In genomic region chr2:219461669-219462068, GRCh38 we compare ENCODE assay signal across 21 cellular contexts. TPM values are rescaled to one million over a fixed set of nuclear protein-coding genes. Genes with fewer than 3 reads are reported as not detected.
DNase-seq lines count a peak whose midpoint lies in the region; ATAC-seq, FAIRE-seq and TF ChIP-seq lines count a peak whose summit lies in the region.
"Had no signal": no experiment of that assay in that cellular context is flagged by ENCODE, and none has a peak within 500 bp of the region (broad histone marks: within the 10 kb centered on the region; RNA-seq: fewer than 3 reads in every experiment).

No MANE protein-coding gene starts in this region.

- no peak overlapping the region for H3K4me3 ChIP-seq in H1 (ENCODE audit: extremely low read depth in 1 of 4, insufficient read depth in 2 of 4, low read depth in 3 of 4, low read length in 4 of 4)
- H3K4me3 ChIP-seq in muscle layer of colon (ENCODE audit: low read depth in 1 of 2, low read length in 2 of 2) = peak overlapping the region in 1 of 2 donors; percentile 44
- no peak overlapping the region for H3K4me3 ChIP-seq in uterus
- H3K4me3 ChIP-seq: HAP-1 had no signal

- TF ChIP-seq CTCF in activated CD8-positive, alpha-beta T cell treated with anti-CD3 and anti-CD28 coated beads for 36 hours (IDR thresholded peaks at IDR 0.05) = no peak
- TF ChIP-seq CTCF in H1 (IDR thresholded peaks at IDR 0.05; ENCODE audit: control extremely low read depth in 1 of 3, insufficient read depth in 1 of 3, low read depth in 1 of 3, low read length in 3 of 3) = no peak
- no peak for TF ChIP-seq CTCF in uterus (IDR thresholded peaks at IDR 0.05)

- no peak overlapping the region for H3K14ac ChIP-seq in H1 (ENCODE audit: insufficient read length)

- peaks cover 0 to 6% (median under 1%) of the 10 kb centered on the region in 4 experiments; a peak in 1 of 8 replicates for H3K36me3 ChIP-seq in H1 (ENCODE audit: control insufficient read depth in 2 of 4, insufficient read depth in 4 of 4, low read length in 3 of 4)
- peaks cover 40% of the 10 kb centered on the region for H3K36me3 ChIP-seq in muscle layer of colon (ENCODE audit: insufficient read depth, low read length)
- H3K36me3 ChIP-seq in uterus = no peaks in the 10 kb centered on the region
- H3K36me3 ChIP-seq: HAP-1 had no signal

- TF ChIP-seq POLR2A in H1 (IDR thresholded peaks at IDR 0.05; ENCODE audit: control extremely low read depth in 1 of 2, low read depth in 2 of 2, low read length in 2 of 2) (no peak), uterus (IDR thresholded peaks at IDR 0.05) (no peak)

- peak overlapping the region; percentile 4; the same call in 1 of the 2 replicates for H2BK12ac ChIP-seq in H1 (ENCODE audit: low read depth, low read length)

- H3K27me3 ChIP-seq in H1 (replicated peaks in 1 of 4; ENCODE audit: control insufficient read depth in 3 of 4, extremely low read depth in 1 of 4, insufficient read depth in 3 of 4, low read length in 3 of 4) (no peaks in the 10 kb centered on the region; a peak in 1 of 7 replicates), muscle layer of colon (ENCODE audit: control insufficient read depth in 1 of 2, insufficient read depth in 2 of 2, low read length in 2 of 2) (no peaks in the 10 kb centered on the region), uterus (no peaks in the 10 kb centered on the region)

- H2BK120ac ChIP-seq in H1 (replicated peaks; ENCODE audit: low read depth, low read length) = no peak overlapping the region

- H3K4me2 ChIP-seq in H1 (ENCODE audit: insufficient read depth in 1 of 2, low read depth in 2 of 2, low read length in 2 of 2) = peak overlapping the region in 1 of 2 experiments; percentile 67; a peak in 2 of 4 replicates

- FAIRE-seq in H1 (lab: Jason Lieb, UNC) = no peak

- peak overlapping the region; percentile 91 for H4K91ac ChIP-seq in H1 (replicated peaks; ENCODE audit: insufficient read length, low read length)

- no peaks in the 10 kb centered on the region for H3K9me3 ChIP-seq in H1 (ENCODE audit: insufficient read depth in 2 of 2, low read depth in 1 of 2, low read length in 1 of 2)
- no peaks in the 10 kb centered on the region for H3K9me3 ChIP-seq in muscle layer of colon (ENCODE audit: low read length)
- no peaks in the 10 kb centered on the region for H3K9me3 ChIP-seq in uterus
- H3K9me3 ChIP-seq: HAP-1 had no signal

- H3K23ac ChIP-seq in H1 (ENCODE audit: insufficient read length) = no peak overlapping the region

- intact Hi-C loops in activated CD8-positive, alpha-beta T cell treated with anti-CD3 and anti-CD28 coated beads for 36 hours (cut with micrococcal nuclease) = no loop called here
- intact Hi-C loops in uterus (cut with DNase I; ENCODE audit: low total_unique reads) = no loop called here

- no peaks in the 10 kb centered on the region for H3K9me3 Mint-ChIP-seq in activated CD8-positive, alpha-beta T cell treated with anti-CD3 and anti-CD28 coated beads, Interleukin-2, amount 10 ng/mL, durations not matched to agents 7 days and 5 days (ENCODE audit: insufficient read depth)
- H3K9me3 Mint-ChIP-seq in activated CD8-positive, alpha-beta T cell treated with anti-CD3 and anti-CD28 coated beads for 36 hours = no peaks in the 10 kb centered on the region
- H3K9me3 Mint-ChIP-seq: activated T-helper 17 cell treated with anti-CD3 and anti-CD28 coated beads, Interleukin-2, amount 50 U/mL, for 72 hours had no signal

- H3K4ac ChIP-seq in H1 (replicated peaks; ENCODE audit: insufficient read length, low read depth, low read length) = no peak overlapping the region

- H3K27ac Mint-ChIP-seq in activated CD8-positive, alpha-beta T cell treated with anti-CD3 and anti-CD28 coated beads, Interleukin-2, amount 10 ng/mL, durations not matched to agents 7 days and 5 days = peak overlapping the region; percentile 80
- H3K27ac Mint-ChIP-seq in activated CD8-positive, alpha-beta T cell treated with anti-CD3 and anti-CD28 coated beads for 36 hours = no peak overlapping the region
- H3K27ac Mint-ChIP-seq: activated T-helper 17 cell treated with anti-CD3 and anti-CD28 coated beads, Interleukin-2, amount 50 U/mL, for 72 hours had no signal

- H2BK5ac ChIP-seq in H1 (ENCODE audit: low read depth, low read length) = peak overlapping the region; percentile 63; the same call in 1 of the 2 replicates

- no peak for ATAC-seq in activated CD8-positive, alpha-beta T cell treated with anti-CD3 and anti-CD28 coated beads, Interleukin-2, amount 10 ng/mL, durations not matched to agents 7 days and 5 days
- ATAC-seq in activated CD8-positive, alpha-beta T cell treated with anti-CD3 and anti-CD28 coated beads for 36 hours = no peak
- no peak for ATAC-seq in GM21786 (IDR thresholded peaks at IDR 0.05; ENCODE audit: unreplicated experiment)
- ATAC-seq in GM21367 (IDR thresholded peaks at IDR 0.05; ENCODE audit: unreplicated experiment) = no peak
- ATAC-seq: activated T-helper 17 cell treated with anti-CD3 and anti-CD28 coated beads, Interleukin-2, amount 50 U/mL, for 72 hours had no signal

- no peak overlapping the region for H3K18ac ChIP-seq in H1 (ENCODE audit: extremely low read depth, low read length)

- H2AK5ac ChIP-seq in H1 (ENCODE audit: low read depth, low read length) = no peak overlapping the region

- H3K9ac ChIP-seq in H1 (replicated peaks in 1 of 4; ENCODE audit: extremely low read depth in 1 of 4, low read depth in 3 of 4, low read length in 3 of 4) (no peak overlapping the region), muscle layer of colon (ENCODE audit: low read length) (peak overlapping the region; percentile 59)

- H3K36me3 Mint-ChIP-seq in activated CD8-positive, alpha-beta T cell treated with anti-CD3 and anti-CD28 coated beads, Interleukin-2, amount 10 ng/mL, durations not matched to agents 7 days and 5 days (ENCODE audit: low read depth) = no peaks in the 10 kb centered on the region
- H3K36me3 Mint-ChIP-seq in activated CD8-positive, alpha-beta T cell treated with anti-CD3 and anti-CD28 coated beads for 36 hours (ENCODE audit: low read depth) = no peaks in the 10 kb centered on the region

- WGBS in H1 (ENCODE audit: extremely low coverage in 1 of 2, insufficient coverage in 1 of 2, insufficient read length in 1 of 2, insufficient replicate concordance in 2 of 2, low coverage in 1 of 2, low lambda C conversion rate in 2 of 2, missing lambda C conversion rate in 1 of 2), 2 experiments = 74% methylated on average over 7 of the region's 14 CpGs; no CpG with 5 or more reads in 1 of the 2 experiments

- DNase-seq in activated CD8-positive, alpha-beta T cell treated with anti-CD3 and anti-CD28 coated beads, Interleukin-2, amount 10 ng/mL, durations not matched to agents 7 days and 5 days = no peak
- DNase-seq in activated CD8-positive, alpha-beta T cell treated with anti-CD3 and anti-CD28 coated beads for 36 hours = no peak
- no peak for DNase-seq in H1 (ENCODE audit: low read depth in 1 of 2, low spot score in 2 of 2)
- no peak for DNase-seq in uterus
- no peak for DNase-seq in D341Med (ENCODE audit: low spot score)
- DNase-seq: 8988T; activated CD4-positive, CD25-positive, alpha-beta regulatory T cell treated with anti-CD3 and anti-CD28 coated beads, Interleukin-2, amount 50 U/mL, for 72 hours; cerebellar nuclear complex; NCI-H1105; NCI-H2107; NCI-H526 treated with DMSO at 0.1 percent for 48 hours; occipital lobe; stimulated activated CD4-positive, alpha-beta T cell treated with anti-CD3 and anti-CD28 coated beads, Interleukin-4, amount 100 ng/mL, for 1 hour had no signal

- H3K4me1 ChIP-seq in H1 (replicated peaks in 1 of 4; ENCODE audit: control insufficient read depth in 3 of 4, insufficient read depth in 4 of 4, low read length in 3 of 4) (peaks cover 9 to 23% (median 21%) of the 10 kb centered on the region in 4 experiments), muscle layer of colon (ENCODE audit: insufficient read depth, low read length) (peaks cover 83% of the 10 kb centered on the region), uterus (peaks cover 0 to 22% of the 10 kb centered on the region in 2 donors)
- H3K4me1 ChIP-seq: HAP-1 had no signal

- H2AFZ ChIP-seq in H1 (ENCODE audit: low read length) = no peak overlapping the region

- 0 out of 2 replicates have a peak overlapping the region, but pooled peaks have one; percentile 61 for H2BK15ac ChIP-seq in H1 (ENCODE audit: low read length)

- CTCF ChIA-PET in activated CD8-positive, alpha-beta T cell treated with anti-CD3 and anti-CD28 coated beads, Interleukin-2, amount 10 ng/mL, durations not matched to agents 7 days and 5 days (lab: Charles Lee) = interaction anchor here (1.1 to 2.0 kb wide), 3 partner anchors 15 to 81 kb away, joined by 3 to 15 read pairs (median 11); no protein-coding TSS in a partner anchor
- CTCF ChIA-PET in activated CD8-positive, alpha-beta T cell treated with anti-CD3 and anti-CD28 coated beads for 36 hours (lab: Charles Lee) = interaction anchor here (0.9 to 2.0 kb wide), 5 partner anchors 8 to 68 kb away, joined by 3 to 12 read pairs (median 3); no protein-coding TSS in a partner anchor
- CTCF ChIA-PET in H1 (lab: Charles Lee; ENCODE audit: partially characterized antibody) = interaction anchor here (0.7 to 113.1 kb wide), 5 partner anchors 3 to 63 kb away, joined by 3 to 7248 read pairs (median 49); partner anchors contain the start of genes ASIC4, CHPF, DES and GMPPA

- H3K27me3 Mint-ChIP-seq in activated CD8-positive, alpha-beta T cell treated with anti-CD3 and anti-CD28 coated beads, Interleukin-2, amount 10 ng/mL, durations not matched to agents 7 days and 5 days (ENCODE audit: low read depth) = no peaks in the 10 kb centered on the region
- H3K27me3 Mint-ChIP-seq in activated CD8-positive, alpha-beta T cell treated with anti-CD3 and anti-CD28 coated beads for 36 hours = no peaks in the 10 kb centered on the region
- H3K27me3 Mint-ChIP-seq: activated T-helper 17 cell treated with anti-CD3 and anti-CD28 coated beads, Interleukin-2, amount 50 U/mL, for 72 hours had no signal

- no peak overlapping the region for H4K8ac ChIP-seq in H1 (ENCODE audit: extremely low read depth, insufficient read depth, low read length)

- H3K4me3 Mint-ChIP-seq in activated CD8-positive, alpha-beta T cell treated with anti-CD3 and anti-CD28 coated beads, Interleukin-2, amount 10 ng/mL, durations not matched to agents 7 days and 5 days = peak overlapping the region; percentile 28
- no peak overlapping the region for H3K4me3 Mint-ChIP-seq in activated CD8-positive, alpha-beta T cell treated with anti-CD3 and anti-CD28 coated beads for 36 hours
- H3K4me3 Mint-ChIP-seq: activated T-helper 17 cell treated with anti-CD3 and anti-CD28 coated beads, Interleukin-2, amount 50 U/mL, for 72 hours had no signal

- no peaks in the 10 kb centered on the region for H3K79me1 ChIP-seq in H1 (ENCODE audit: low read depth, low read length)

- TF ChIP-seq RAD21 in H1 (IDR thresholded peaks at IDR 0.05 in 1 of 2, conservative IDR thresholded peaks at IDR 0.05 in 1 of 2; ENCODE audit: low read depth in 2 of 2, low read length in 2 of 2) = no peak

- 0 out of 2 replicates have a peak overlapping the region, but pooled peaks have one; percentile 24 for H2BK20ac ChIP-seq in H1 (ENCODE audit: low read length)

- no peaks in the 10 kb centered on the region for H3K79me2 ChIP-seq in H1 (ENCODE audit: control insufficient read depth in 1 of 2, insufficient read depth in 2 of 2, low read length in 2 of 2)

- H3K27ac ChIP-seq in H1 (ENCODE audit: low read depth, low read length) (no peak overlapping the region), muscle layer of colon (ENCODE audit: low read depth, low read length) (peak overlapping the region; percentile 98), uterus (peak overlapping the region; percentile 97 to 98)

- no peak overlapping the region for H4K5ac ChIP-seq in H1 (ENCODE audit: insufficient read length, low read depth, low read length)

- TF ChIP-seq EP300 in H1 (IDR thresholded peaks at IDR 0.05; ENCODE audit: borderline replicate concordance in 1 of 2, low read depth in 2 of 2, low read length in 2 of 2) = no peak

- peaks cover 40% of the 10 kb centered on the region for H3K4me1 Mint-ChIP-seq in activated CD8-positive, alpha-beta T cell treated with anti-CD3 and anti-CD28 coated beads, Interleukin-2, amount 10 ng/mL, durations not matched to agents 7 days and 5 days (ENCODE audit: low read depth)
- peaks cover 14% of the 10 kb centered on the region for H3K4me1 Mint-ChIP-seq in activated CD8-positive, alpha-beta T cell treated with anti-CD3 and anti-CD28 coated beads for 36 hours (ENCODE audit: low read depth)

- H3K23me2 ChIP-seq in H1 (ENCODE audit: low read depth, low read length) = peaks cover 3% of the 10 kb centered on the region; the same call in 1 of the 2 replicates

- POLR2A ChIA-PET in activated CD8-positive, alpha-beta T cell treated with anti-CD3 and anti-CD28 coated beads, Interleukin-2, amount 10 ng/mL, durations not matched to agents 7 days and 5 days (lab: Charles Lee) = interaction anchor here (1.3 kb wide), 1 partner anchor 13 kb away, joined by 3 read pairs; no protein-coding TSS in a partner anchor
- POLR2A ChIA-PET in activated CD8-positive, alpha-beta T cell treated with anti-CD3 and anti-CD28 coated beads for 36 hours (lab: Charles Lee) = no interaction called here
- POLR2A ChIA-PET in H1 (lab: Charles Lee; ENCODE audit: partially characterized antibody) = interaction anchor here (1.2 to 2.1 kb wide), 13 partner anchors 9 to 77 kb away, joined by 3 to 17 read pairs (median 5); no protein-coding TSS in a partner anchor

- H4K20me1 ChIP-seq in H1 (replicated peaks in 1 of 2; ENCODE audit: control insufficient read depth in 1 of 2, insufficient read depth in 2 of 2, low read length in 2 of 2) = peaks cover 0 to 9% of the 10 kb centered on the region in 2 experiments

- H3K56ac ChIP-seq in H1 (replicated peaks; ENCODE audit: insufficient read length, low read depth, low read length) = no peak overlapping the region

RNA-seq across cellular contexts. Expression of gene SPEG, which starts 27.0 kb away (rescaled TPM):
- total RNA-seq in activated CD8-positive, alpha-beta T cell treated with anti-CD3 and anti-CD28 coated beads, Interleukin-2, amount 10 ng/mL, durations not matched to agents 7 days and 5 days = 10 to 100 TPM; 10.8 to 11.6 TPM
- 1 to 10 TPM; 2.1 to 2.3 TPM for total RNA-seq in activated CD8-positive, alpha-beta T cell treated with anti-CD3 and anti-CD28 coated beads for 36 hours
- total RNA-seq in H1 (2021; fragmentation: NEBNext Ultra II Directional; extraction: Animal tissue kit (Norgen Biotek cat#: 25700)) = 32.0 and 36.7 TPM in 2 replicates
- 19.9 and 37.1 TPM in 2 replicates for polyA plus RNA-seq in H1 (2011; rRNA removed)
- 41.0 TPM for polyA plus RNA-seq in H1 (2011; cell fraction: cytosol; rRNA removed)
- 98.6 TPM for polyA plus RNA-seq in H1 (2011; cell fraction: nucleus; rRNA removed)
- 20.0 to 41.3 TPM (median 36.9 TPM) in 4 replicates for polyA plus RNA-seq in H1 (2012, experiment 1 of 2)
- polyA plus RNA-seq in H1 (2012, experiment 2 of 2) = 18.5 TPM
- polyA plus RNA-seq in H1 (2013, experiment 1 of 2) = 41.2 TPM
- polyA plus RNA-seq in H1 (2013, experiment 2 of 2) = 36.3 TPM
- polyA minus RNA-seq in H1 (2011; rRNA and poly(A)+ RNA removed) = 7.1 and 12.4 TPM in 2 replicates
- 13.4 TPM for polyA minus RNA-seq in H1 (2011; cell fraction: cytosol; rRNA and poly(A)+ RNA removed)
- 39.5 TPM for polyA minus RNA-seq in H1 (2011; cell fraction: nucleus; rRNA and poly(A)+ RNA removed)
- 100 to 1,000 TPM in 1 of 4 donors, 10 to 100 TPM in 3; 22.9 to 318 (median 36.1) TPM for total RNA-seq in uterus

RNA-seq across cellular contexts. Expression of gene GMPPA, which starts 37.0 kb away (rescaled TPM):
- 10 to 100 TPM; 37.8 to 41.2 TPM for total RNA-seq in activated CD8-positive, alpha-beta T cell treated with anti-CD3 and anti-CD28 coated beads, Interleukin-2, amount 10 ng/mL, durations not matched to agents 7 days and 5 days
- 10 to 100 TPM; 32.4 to 34.2 TPM for total RNA-seq in activated CD8-positive, alpha-beta T cell treated with anti-CD3 and anti-CD28 coated beads for 36 hours
- total RNA-seq in H1 (2021; fragmentation: NEBNext Ultra II Directional; extraction: Animal tissue kit (Norgen Biotek cat#: 25700)) = 34.3 and 35.3 TPM in 2 replicates
- polyA plus RNA-seq in H1 (2011; rRNA removed) = 98.8 and 101 TPM in 2 replicates
- polyA plus RNA-seq in H1 (2011; cell fraction: cytosol; rRNA removed) = 59.0 TPM
- 133 TPM for polyA plus RNA-seq in H1 (2011; cell fraction: nucleus; rRNA removed)
- polyA plus RNA-seq in H1 (2012, experiment 1 of 2) = 32.8 to 43.7 TPM (median 41.5 TPM) in 4 replicates
- 53.9 TPM for polyA plus RNA-seq in H1 (2012, experiment 2 of 2)
- 32.4 TPM for polyA plus RNA-seq in H1 (2013, experiment 1 of 2)
- polyA plus RNA-seq in H1 (2013, experiment 2 of 2) = 31.6 TPM
- 67.3 and 79.3 TPM in 2 replicates for polyA minus RNA-seq in H1 (2011; rRNA and poly(A)+ RNA removed)
- polyA minus RNA-seq in H1 (2011; cell fraction: cytosol; rRNA and poly(A)+ RNA removed) = 24.6 TPM
- 26.1 TPM for polyA minus RNA-seq in H1 (2011; cell fraction: nucleus; rRNA and poly(A)+ RNA removed)
- total RNA-seq in uterus = 10 to 100 TPM; 14.1 to 39.5 (median 27.6) TPM

RNA-seq across cellular contexts. Expression of gene DES, which starts 43.5 kb away (rescaled TPM):
- not detected for total RNA-seq in activated CD8-positive, alpha-beta T cell treated with anti-CD3 and anti-CD28 coated beads, Interleukin-2, amount 10 ng/mL, durations not matched to agents 7 days and 5 days
- not detected for total RNA-seq in activated CD8-positive, alpha-beta T cell treated with anti-CD3 and anti-CD28 coated beads for 36 hours
- 1.5 and 1.8 TPM in 2 replicates for total RNA-seq in H1 (2021; fragmentation: NEBNext Ultra II Directional; extraction: Animal tissue kit (Norgen Biotek cat#: 25700))
- polyA plus RNA-seq in H1 (2011; rRNA removed) = 3.8 and 4.3 TPM in 2 replicates
- 5.0 TPM for polyA plus RNA-seq in H1 (2011; cell fraction: cytosol; rRNA removed)
- 3.5 TPM for polyA plus RNA-seq in H1 (2011; cell fraction: nucleus; rRNA removed)
- 2.0 to 3.8 TPM (median 3.0 TPM) in 4 replicates for polyA plus RNA-seq in H1 (2012, experiment 1 of 2)
- 1.8 TPM for polyA plus RNA-seq in H1 (2012, experiment 2 of 2)
- polyA plus RNA-seq in H1 (2013, experiment 1 of 2) = 1.2 TPM
- polyA plus RNA-seq in H1 (2013, experiment 2 of 2) = 2.2 TPM
- 7.1 and 14.3 TPM in 2 replicates for polyA minus RNA-seq in H1 (2011; rRNA and poly(A)+ RNA removed)
- polyA minus RNA-seq in H1 (2011; cell fraction: cytosol; rRNA and poly(A)+ RNA removed) = 5.7 TPM
- 2.7 TPM for polyA minus RNA-seq in H1 (2011; cell fraction: nucleus; rRNA and poly(A)+ RNA removed)
- total RNA-seq in uterus = 1,000 to 10,000 TPM in 2 of 4 donors, 100 to 1,000 TPM in 2; 578 to 3,551 (median 1,628) TPM
- total RNA-seq: activated T-helper 17 cell treated with anti-CD3 and anti-CD28 coated beads, Interleukin-2, amount 50 U/mL, for 72 hours; G401 had no signal

RNA-seq across cellular contexts. Expression of gene ASIC4, which starts 52.6 kb away (rescaled TPM):
- total RNA-seq in activated CD8-positive, alpha-beta T cell treated with anti-CD3 and anti-CD28 coated beads, Interleukin-2, amount 10 ng/mL, durations not matched to agents 7 days and 5 days = not detected
- total RNA-seq in activated CD8-positive, alpha-beta T cell treated with anti-CD3 and anti-CD28 coated beads for 36 hours = not detected
- total RNA-seq in H1 (2021; fragmentation: NEBNext Ultra II Directional; extraction: Animal tissue kit (Norgen Biotek cat#: 25700)) = 0.19 and 0.22 TPM in 2 replicates
- 0.12 and 0.30 TPM in 2 replicates for polyA plus RNA-seq in H1 (2011; rRNA removed)
- polyA plus RNA-seq in H1 (2011; cell fraction: cytosol; rRNA removed) = 0.18 TPM
- polyA plus RNA-seq in H1 (2011; cell fraction: nucleus; rRNA removed) = 0.96 TPM
- polyA plus RNA-seq in H1 (2012, experiment 1 of 2) = 0.11 to 0.42 TPM (median 0.36 TPM) in 3 of 4 replicates, not detected in the other
- polyA plus RNA-seq in H1 (2012, experiment 2 of 2) = 0.05 TPM
- 0.06 TPM for polyA plus RNA-seq in H1 (2013, experiment 1 of 2)
- 0.13 TPM for polyA plus RNA-seq in H1 (2013, experiment 2 of 2)
- 0.12 and 0.22 TPM in 2 replicates for polyA minus RNA-seq in H1 (2011; rRNA and poly(A)+ RNA removed)
- not detected for polyA minus RNA-seq in H1 (2011; cell fraction: cytosol; rRNA and poly(A)+ RNA removed)
- 0.50 TPM for polyA minus RNA-seq in H1 (2011; cell fraction: nucleus; rRNA and poly(A)+ RNA removed)
- under 1 TPM in 2 of 4 donors, not detected in 2; 0.21 to 0.30 TPM for total RNA-seq in uterus
- total RNA-seq: G401, mucosa of gallbladder, subcutaneous adipose tissue had no signal

Comparison
In these comparisons a context has a peak if more than half of its experiments do, and no peak if none do; other contexts are left out.
1. RNA of gene DES, which starts 43.5 kb away (total RNA-seq): 578 to 3,551 TPM in uterus; 1.5 to 1.8 TPM in H1, not detected in activated CD8-positive, alpha-beta T cell treated with anti-CD3 and anti-CD28 coated beads, Interleukin-2, amount 10 ng/mL, durations not matched to agents 7 days and 5 days and not detected in activated CD8-positive, alpha-beta T cell treated with anti-CD3 and anti-CD28 coated beads for 36 hours; every median in the first group is over 100 times any median in the second.